Comparison of ENCODE assay signal across 18 cellular contexts in genomic region chr15:90090226-90090848, GRCh38.
"Had no signal": no experiment of that assay in that cellular context is flagged by ENCODE, and none has a peak within 500 bp of the region (broad histone marks: within the 10 kb centered on the region; RNA-seq: fewer than 3 reads in every experiment).

No MANE protein-coding gene starts in this region.

- H3K27ac ChIP-seq: foreskin keratinocyte, left lung, prostate gland, suprapubic skin had no signal

- H3K4me3 Mint-ChIP-seq: activated CD4-positive, alpha-beta T cell treated with anti-CD3 and anti-CD28 coated beads, Interleukin-2, amount 10 ng/mL, durations not matched to agents 7 days and 5 days; endodermal cell; stimulated activated naive CD8-positive, alpha-beta T cell treated with anti-CD3 and anti-CD28 coated beads, Interleukin-15, amount 100 ng/mL, for 72 hours; type B pancreatic cell had no signal

- H3K27ac Mint-ChIP-seq: endodermal cell had no signal

- H3K9me3 ChIP-seq: left lung, prostate gland, suprapubic skin had no signal

- H3K4me1 ChIP-seq: foreskin keratinocyte had no signal

- H3K4me3 ChIP-seq: left lung, prostate gland, suprapubic skin had no signal

- H3K27me3 Mint-ChIP-seq: activated CD4-positive, alpha-beta T cell treated with anti-CD3 and anti-CD28 coated beads, Interleukin-2, amount 10 ng/mL, durations not matched to agents 7 days and 5 days; stimulated activated naive CD8-positive, alpha-beta T cell treated with anti-CD3 and anti-CD28 coated beads, Interleukin-15, amount 100 ng/mL, for 72 hours; type B pancreatic cell had no signal

- DNase-seq: activated CD4-positive, alpha-beta T cell treated with anti-CD3 and anti-CD28 coated beads, Interleukin-2, amount 10 ng/mL, durations not matched to agents 7 days and 5 days; activated CD4-positive, CD25-positive, alpha-beta regulatory T cell; activated effector memory CD4-positive, alpha-beta T cell treated with anti-CD3 and anti-CD28 coated beads, Interleukin-2, amount 50 U/mL, for 16 hours; anterior cingulate cortex; central memory CD4-positive, alpha-beta T cell; endodermal cell; foreskin keratinocyte; hypothalamus; left lung; right cardiac atrium; small intestine; stimulated activated CD4-positive, alpha-beta T cell treated with anti-CD3 and anti-CD28 coated beads, Interleukin-4, amount 100 ng/mL, for 1 hour; stimulated activated naive CD8-positive, alpha-beta T cell treated with anti-CD3 and anti-CD28 coated beads, Interleukin-15, amount 100 ng/mL, for 72 hours; SW 1271 had no signal

- H3K9me3 Mint-ChIP-seq: activated CD4-positive, alpha-beta T cell treated with anti-CD3 and anti-CD28 coated beads, Interleukin-2, amount 10 ng/mL, durations not matched to agents 7 days and 5 days; brain; stimulated activated naive CD8-positive, alpha-beta T cell treated with anti-CD3 and anti-CD28 coated beads, Interleukin-15, amount 100 ng/mL, for 72 hours; type B pancreatic cell had no signal

- ATAC-seq: foreskin keratinocyte; left lung; right cardiac atrium; stimulated activated naive CD8-positive, alpha-beta T cell treated with anti-CD3 and anti-CD28 coated beads, Interleukin-15, amount 100 ng/mL, for 72 hours had no signal
